Comparison of ENCODE assay signal across 18 cellular contexts in the genomic region with DNA sequence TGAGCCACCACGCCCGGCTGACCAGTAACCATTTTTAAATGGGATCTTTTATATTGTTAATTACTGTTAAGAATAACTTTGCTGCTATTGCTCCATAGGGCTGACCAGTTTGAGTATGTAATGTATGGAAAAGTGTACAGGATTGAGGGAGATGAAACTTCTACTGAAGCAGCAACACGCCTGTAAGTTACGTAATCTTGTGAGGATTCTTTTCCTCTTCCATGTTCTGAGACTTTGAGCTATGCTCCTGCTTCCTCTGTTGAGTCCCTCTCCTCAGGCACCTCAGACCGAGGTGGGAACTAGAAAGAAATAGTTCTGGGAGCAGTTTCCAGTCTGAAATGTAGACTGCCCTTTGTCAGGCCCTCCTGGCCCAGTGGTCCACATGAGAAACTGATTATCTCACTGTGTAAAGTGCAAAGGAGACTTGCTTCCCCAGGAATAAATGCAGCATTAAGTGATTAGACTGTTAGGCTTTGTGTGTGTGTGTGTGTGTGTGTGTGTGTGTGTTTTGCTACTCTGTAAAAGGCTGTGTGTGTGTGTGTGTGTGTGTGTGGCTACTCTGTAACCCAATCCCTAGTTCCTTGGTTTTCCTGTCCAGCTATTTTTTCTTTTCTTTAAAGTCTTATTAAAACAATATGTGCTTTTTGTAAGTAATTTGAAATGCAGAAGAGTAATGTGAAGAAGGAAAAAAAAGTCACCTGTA. TPM values are rescaled to one million over a fixed set of nuclear protein-coding genes. Genes with fewer than 3 reads are reported as not detected.
A peak's percentile ranks its signal among the peaks of the same experiment; 100 is the strongest.
DNase-seq lines count a peak whose midpoint lies in the region; ATAC-seq and TF ChIP-seq lines count a peak whose summit lies in the region.
"Had no signal": no experiment of that assay in that cellular context is flagged by ENCODE, and none has a peak within 500 bp of the region (broad histone marks: within the 10 kb centered on the region; RNA-seq: fewer than 3 reads in every experiment).

No MANE protein-coding gene starts in this region.

- DNase-seq in SK-N-SH (no peak), NCI-H2196 treated with DMSO at 0.1 percent for 48 hours (lab: John Stamatoyannopoulos, UW; ENCODE audit: unreplicated experiment) (peak; percentile 41), fibroblast of gingiva (ENCODE audit: low read depth) (peak; percentile 96), osteocyte (ENCODE audit: extremely low spot score, unreplicated experiment) (no peak), suprapubic skin (ENCODE audit: low spot score in 2 of 2) (no peak), thyroid gland (no peak)
- DNase-seq: activated CD4-positive, CD25-positive, alpha-beta regulatory T cell; GOT3; lower lobe of right lung; NCI-H1417 treated with DMSO at 0.1 percent for 48 hours; NCI-H510A treated with DMSO at 0.1 percent for 48 hours; uterus had no signal

- H3K79me2 ChIP-seq in SK-N-SH (ENCODE audit: insufficient read depth): peaks cover 33% of the 10 kb centered on the region

- H3K27ac ChIP-seq in SK-N-SH (ENCODE audit: low read depth in 2 of 2, low read length in 1 of 2): peak overlapping the region in 1 of 2 experiments; percentile 48; a peak in 1 of 4 replicates
- no peak overlapping the region for H3K27ac ChIP-seq in suprapubic skin
- H3K27ac ChIP-seq in thyroid gland: no peak overlapping the region
- H3K27ac ChIP-seq: lower lobe of right lung, uterus had no signal

- intact Hi-C loops in thyroid gland (cut with DNase I): no loop called here

- peak overlapping the region; percentile 14 for H3K4me3 Mint-ChIP-seq in osteocyte (ENCODE audit: unreplicated experiment)
- H3K4me3 Mint-ChIP-seq: stimulated activated memory B cell treated with anti-CD40 and anti-IgM and Interleukin-4, amounts not matched to agents 10 μg/mL and 1 μg/mL and 100 μg/mL, for 72 hours had no signal

- TF ChIP-seq EP300 in SK-N-SH (IDR thresholded peaks at IDR 0.05; ENCODE audit: borderline replicate concordance in 1 of 2, low read depth in 1 of 2, low read length in 1 of 2) (no peak), suprapubic skin (IDR thresholded peaks at IDR 0.05) (no peak)

- no peaks in the 10 kb centered on the region for H3K9me2 ChIP-seq in SK-N-SH

- no peaks in the 10 kb centered on the region for H3K9me3 ChIP-seq in SK-N-SH
- H3K9me3 ChIP-seq in suprapubic skin: no peaks in the 10 kb centered on the region
- no peaks in the 10 kb centered on the region for H3K9me3 ChIP-seq in thyroid gland
- H3K9me3 ChIP-seq: lower lobe of right lung, uterus had no signal

- TF ChIP-seq POLR2A in suprapubic skin (IDR thresholded peaks at IDR 0.05) (no peak), thyroid gland (IDR thresholded peaks at IDR 0.05) (no peak)

- H3K36me3 ChIP-seq in SK-N-SH (replicated peaks in 1 of 2; ENCODE audit: control insufficient read depth in 1 of 2, insufficient read depth in 2 of 2, low read length in 1 of 2) (peaks cover 29 to 31% of the 10 kb centered on the region in 2 experiments), suprapubic skin (peaks cover 17% of the 10 kb centered on the region), thyroid gland (peaks cover 3 to 11% of the 10 kb centered on the region in 2 donors)
- H3K36me3 ChIP-seq: uterus had no signal

- H3K4me1 Mint-ChIP-seq in osteocyte (ENCODE audit: unreplicated experiment): peaks cover 59% of the 10 kb centered on the region

- H3K4me1 ChIP-seq in SK-N-SH (ENCODE audit: control insufficient read depth in 1 of 2, insufficient read depth in 2 of 2, low read depth in 1 of 2, low read length in 1 of 2) (peaks cover 8 to 29% of the 10 kb centered on the region in 2 experiments; a peak in 3 of 4 replicates), suprapubic skin (peaks cover 33% of the 10 kb centered on the region), thyroid gland (peaks cover 28 to 30% of the 10 kb centered on the region in 2 donors)

- ATAC-seq in SK-N-SH treated with all-trans-retinoic acid at 6 μM for 48 hours: no peak
- ATAC-seq in GM19397 (IDR thresholded peaks at IDR 0.05; ENCODE audit: unreplicated experiment): no peak
- ATAC-seq: esophagus mucosa; lower lobe of right lung; sciatic nerve; stimulated activated memory B cell treated with anti-CD40 and anti-IgM and Interleukin-4, amounts not matched to agents 10 μg/mL and 1 μg/mL and 100 μg/mL, for 72 hours had no signal

- H4K20me1 ChIP-seq in SK-N-SH (ENCODE audit: insufficient read depth): peaks cover 43% of the 10 kb centered on the region

- peak overlapping the region; percentile 42; the same call in 1 of the 2 replicates for H3K4me2 ChIP-seq in SK-N-SH

- POLR2A ChIA-PET in SK-N-SH (lab: Yijun Ruan, JAX): no interaction called here

- H3F3A ChIP-seq in SK-N-SH (replicated peaks; ENCODE audit: insufficient read depth): peaks cover 51% of the 10 kb centered on the region

- TF ChIP-seq RAD21 in SK-N-SH (IDR thresholded peaks at IDR 0.05; ENCODE audit: low read length): no peak

- TF ChIP-seq CTCF in SK-N-SH (IDR thresholded peaks at IDR 0.05) (no peak), osteocyte (IDR thresholded peaks at IDR 0.05) (no peak), suprapubic skin (IDR thresholded peaks at IDR 0.05) (no peak), thyroid gland (IDR thresholded peaks at IDR 0.05) (no peak)

- H2AFZ ChIP-seq in SK-N-SH (ENCODE audit: low read depth): no peak overlapping the region

- peak overlapping the region; percentile 59 for H3K27ac Mint-ChIP-seq in osteocyte (ENCODE audit: unreplicated experiment)
- H3K27ac Mint-ChIP-seq: stimulated activated memory B cell treated with anti-CD40 and anti-IgM and Interleukin-4, amounts not matched to agents 10 μg/mL and 1 μg/mL and 100 μg/mL, for 72 hours had no signal

- H3K9me3 Mint-ChIP-seq in osteocyte (ENCODE audit: unreplicated experiment): no peaks in the 10 kb centered on the region
- H3K9me3 Mint-ChIP-seq: IgD-negative memory B cell; stimulated activated memory B cell treated with anti-CD40 and anti-IgM and Interleukin-4, amounts not matched to agents 10 μg/mL and 1 μg/mL and 100 μg/mL, for 72 hours had no signal

- H3K27me3 Mint-ChIP-seq in osteocyte (ENCODE audit: unreplicated experiment): no peaks in the 10 kb centered on the region
- H3K27me3 Mint-ChIP-seq: IgD-negative memory B cell; stimulated activated memory B cell treated with anti-CD40 and anti-IgM and Interleukin-4, amounts not matched to agents 10 μg/mL and 1 μg/mL and 100 μg/mL, for 72 hours had no signal

- no peak overlapping the region for H3K4me3 ChIP-seq in SK-N-SH (ENCODE audit: low read depth in 2 of 2, low read length in 1 of 2)
- H3K4me3 ChIP-seq in suprapubic skin: no peak overlapping the region
- no peak overlapping the region for H3K4me3 ChIP-seq in thyroid gland (replicated peaks in 1 of 3)
- H3K4me3 ChIP-seq: lower lobe of right lung, uterus had no signal

- CTCF ChIA-PET in SK-N-SH (lab: Yijun Ruan, JAX): interaction anchor here (0.6 to 11.1 kb wide), 4 partner anchors 16 to 176 kb away, joined by 3 to 165 read pairs (median 3); no protein-coding TSS in a partner anchor

- H3K9ac ChIP-seq in SK-N-SH: no peak overlapping the region

- H3K36me3 Mint-ChIP-seq in osteocyte (ENCODE audit: unreplicated experiment): peaks cover 38% of the 10 kb centered on the region

- 88% methylated on average over 5 of the region's 5 CpGs for WGBS in SK-N-SH (ENCODE audit: low lambda C conversion rate)
- 83% methylated on average over 5 of the region's 5 CpGs for WGBS in suprapubic skin
- WGBS in thyroid gland, 2 donors: 85 to 91% methylated on average over 5 of the region's 5 CpGs

- H3K27me3 ChIP-seq in SK-N-SH (ENCODE audit: insufficient read depth) (no peaks in the 10 kb centered on the region), suprapubic skin (no peaks in the 10 kb centered on the region), thyroid gland (no peaks in the 10 kb centered on the region)
- H3K27me3 ChIP-seq: uterus had no signal

TF ChIP-seq in SK-N-SH, 30 proteins besides CTCF, POLR2A, EP300 and RAD21:
- TF ChIP-seq, protein P1, sequence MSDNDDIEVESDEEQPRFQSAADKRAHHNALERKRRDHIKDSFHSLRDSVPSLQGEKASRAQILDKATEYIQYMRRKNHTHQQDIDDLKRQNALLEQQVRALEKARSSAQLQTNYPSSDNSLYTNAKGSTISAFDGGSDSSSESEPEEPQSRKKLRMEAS (IDR thresholded peaks at IDR 0.05; ENCODE audit: low read depth): no peak
- TF ChIP-seq TCF12 (IDR thresholded peaks at IDR 0.05): peak; percentile 33
TF ChIP-seq in SK-N-SH: peak in this region for 1.

TF ChIP-seq in SK-N-SH treated with all-trans-retinoic acid at 6 μM for 48 hours, 23 proteins besides CTCF, POLR2A, EP300 and RAD21 (continues in another document):
- TF ChIP-seq RARB (CRISPR knock-in tag; IDR thresholded peaks at IDR 0.05): no peak
- TF ChIP-seq ESRRG (CRISPR knock-in tag; IDR thresholded peaks at IDR 0.05): no peak
- no peak for TF ChIP-seq ZNF8 (CRISPR knock-in tag; IDR thresholded peaks at IDR 0.05)
- TF ChIP-seq ZNF565 (CRISPR knock-in tag; conservative IDR thresholded peaks at IDR 0.05; ENCODE audit: low read depth): no peak

RNA-seq across cellular contexts. Expression of a gene that starts 5.3 kb away (rescaled TPM):
- polyA plus RNA-seq in SK-N-SH (2012; rRNA removed): 206 and 258 TPM in 2 replicates
- 216 and 239 TPM in 2 replicates for polyA plus RNA-seq in SK-N-SH (2012; cell fraction: cytosol; rRNA removed)
- polyA plus RNA-seq in SK-N-SH (2012; cell fraction: nucleus; rRNA removed): 457 and 484 TPM in 2 replicates
- total RNA-seq in osteocyte (56.4 and 57.7 TPM in 2 replicates), suprapubic skin (100 to 1,000 TPM in 1 of 4 donors, 10 to 100 TPM in 3; 42.4 to 116 (median 66.2) TPM), thyroid gland (100 to 1,000 TPM in 1 of 4 donors, 10 to 100 TPM in 3; 58.1 to 113 (median 85.6) TPM)

RNA-seq across cellular contexts. Expression of a gene that starts 5.4 kb away (rescaled TPM):
- polyA plus RNA-seq in SK-N-SH (2012; rRNA removed): 8.6 and 9.1 TPM in 2 replicates
- 2.8 and 3.9 TPM in 2 replicates for polyA plus RNA-seq in SK-N-SH (2012; cell fraction: cytosol; rRNA removed)
- polyA plus RNA-seq in SK-N-SH (2012; cell fraction: nucleus; rRNA removed): 38.1 TPM in 2 replicates
- 9.4 and 9.7 TPM in 2 replicates for total RNA-seq in osteocyte
- 1 to 10 TPM; 2.1 to 7.9 (median 3.5) TPM for total RNA-seq in suprapubic skin
- 1 to 10 TPM; 4.3 to 7.6 (median 5.2) TPM for total RNA-seq in thyroid gland

RNA-seq across cellular contexts. Expression of a gene that starts 11.2 kb away (rescaled TPM):
- polyA plus RNA-seq in SK-N-SH (2012; rRNA removed): 0.07 and 0.21 TPM in 2 replicates
- polyA plus RNA-seq in SK-N-SH (2012; cell fraction: cytosol; rRNA removed): 0.01 and 0.04 TPM in 2 replicates
- polyA plus RNA-seq in SK-N-SH (2012; cell fraction: nucleus; rRNA removed): 0.19 and 0.27 TPM in 2 replicates
- total RNA-seq in osteocyte: not detected in 2 replicates
- total RNA-seq in suprapubic skin: under 1 TPM in 1 of 4 donors, not detected in 3; 0.93 TPM
- total RNA-seq in thyroid gland: under 1 TPM in 1 of 4 donors, not detected in 3; 0.13 TPM
- total RNA-seq: esophagus mucosa had no signal

RNA-seq across cellular contexts. Expression of a gene that starts 13.1 kb away (rescaled TPM):
- 0.57 and 0.95 TPM in 2 replicates for polyA plus RNA-seq in SK-N-SH (2012; rRNA removed)
- polyA plus RNA-seq in SK-N-SH (2012; cell fraction: cytosol; rRNA removed): 0.30 and 0.35 TPM in 2 replicates
- 4.3 and 4.4 TPM in 2 replicates for polyA plus RNA-seq in SK-N-SH (2012; cell fraction: nucleus; rRNA removed)
- total RNA-seq in osteocyte (2.7 and 4.4 TPM in 2 replicates), suprapubic skin (10 to 100 TPM in 1 of 4 donors, 1 to 10 TPM in 3; 1.1 to 10.1 (median 4.2) TPM), thyroid gland (10 to 100 TPM in 2 of 4 donors, 1 to 10 TPM in 2; 4.1 to 14.8 (median 8.0) TPM)
- polyA plus RNA-seq: IgD-negative memory B cell had no signal

RNA-seq across cellular contexts. Expression of a gene that starts 29.4 kb away (rescaled TPM):
- polyA plus RNA-seq in SK-N-SH (2012; rRNA removed): 31.6 and 34.2 TPM in 2 replicates
- polyA plus RNA-seq in SK-N-SH (2012; cell fraction: cytosol; rRNA removed): 17.5 and 27.0 TPM in 2 replicates
- polyA plus RNA-seq in SK-N-SH (2012; cell fraction: nucleus; rRNA removed): 56.4 and 63.9 TPM in 2 replicates
- total RNA-seq in osteocyte (10.1 and 11.3 TPM in 2 replicates), suprapubic skin (10 to 100 TPM; 54.4 to 77.9 (median 65.3) TPM), thyroid gland (10 to 100 TPM; 19.2 to 35.1 (median 22.5) TPM)

Comparison
In these comparisons a context has a peak if more than half of its experiments do, and no peak if none do; other contexts are left out.
1. DNase-seq: peak in NCI-H2196 treated with DMSO at 0.1 percent for 48 hours (single experiment) and fibroblast of gingiva (single experiment); none in SK-N-SH (single experiment), osteocyte (single experiment), suprapubic skin (0 of 2) and thyroid gland (0 of 2).